ENCODE assay signal across 19 cellular contexts in genomic region chr16:68997564-68997963, GRCh38.
DNase-seq lines count a peak whose midpoint lies in the region; ATAC-seq, FAIRE-seq and TF ChIP-seq lines count a peak whose summit lies in the region.
"Had no signal": no experiment of that assay in that cellular context is flagged by ENCODE, and none has a peak within 500 bp of the region (broad histone marks: within the 10 kb centered on the region; RNA-seq: fewer than 3 reads in every experiment).

No MANE protein-coding gene starts in this region.

- no peak overlapping the region for H2BK5ac ChIP-seq in trophoblast cell (ENCODE audit: low read depth, low read length, poor library complexity)

- FAIRE-seq in bronchial epithelial cell (lab: Jason Lieb, UNC) = no peak
- FAIRE-seq: D721Med, GM12892 had no signal

- H3K4ac ChIP-seq in trophoblast cell (ENCODE audit: low read depth, low read length) = no peak overlapping the region

- no peak overlapping the region for H4K12ac ChIP-seq in trophoblast cell (ENCODE audit: low read depth, low read length)

- H3K23ac ChIP-seq in trophoblast cell (ENCODE audit: low read length) = no peak overlapping the region

- no peak overlapping the region for H2AK5ac ChIP-seq in trophoblast cell (ENCODE audit: low read length)

- H3K4me1 ChIP-seq in trophoblast cell (ENCODE audit: control insufficient read depth in 1 of 2, insufficient read depth in 2 of 2, low read length in 2 of 2) = peaks cover 5 to 22% of the 10 kb centered on the region in 2 experiments

- no peak for TF ChIP-seq CTCF in bronchial epithelial cell (IDR thresholded peaks at IDR 0.05; ENCODE audit: insufficient read depth, low read length, severe bottlenecking)
- TF ChIP-seq CTCF in omental fat pad (IDR thresholded peaks at IDR 0.05) = no peak

- H3K36me3 ChIP-seq in bronchial epithelial cell (ENCODE audit: control insufficient read depth, insufficient read depth, low read length) (no peaks in the 10 kb centered on the region), trophoblast cell (ENCODE audit: control insufficient read depth in 1 of 2, insufficient read depth in 2 of 2, low read length in 2 of 2) (peaks cover 0 to 2% of the 10 kb centered on the region in 2 experiments)
- H3K36me3 ChIP-seq: HAP-1 had no signal

- DNase-seq in ELF-1 (ENCODE audit: low read depth, low spot score) = peak; percentile 31
- DNase-seq in bronchial epithelial cell (ENCODE audit: low read depth) = peak; percentile 18
- peak; percentile 65 for DNase-seq in islet precursor cell
- DNase-seq in trophoblast cell = peak; percentile 60 to 65
- DNase-seq in left colon = no peak
- no peak for DNase-seq in NCI-H2081 treated with DMSO at 0.1 percent for 48 hours (lab: John Stamatoyannopoulos, UW)
- DNase-seq in omental fat pad (ENCODE audit: low spot score) = no peak
- DNase-seq: C1 segment of cervical spinal cord; CD8-positive, alpha-beta T cell; DMS 273 treated with DMSO at 0.1 percent for 48 hours; DMS79; EL; GF-D8; GOT3; HFFc6 had no signal

- no peaks in the 10 kb centered on the region for H3K79me2 ChIP-seq in trophoblast cell (ENCODE audit: control insufficient read depth, insufficient read depth, low read length, poor library complexity)

- H3K27me3 ChIP-seq in bronchial epithelial cell (ENCODE audit: control insufficient read depth, insufficient read depth, low read length) (no peaks in the 10 kb centered on the region), trophoblast cell (ENCODE audit: insufficient read depth, low read length) (no peaks in the 10 kb centered on the region)

- H4K91ac ChIP-seq in trophoblast cell (ENCODE audit: low read depth, low read length) = no peak overlapping the region

- H2BK120ac ChIP-seq in trophoblast cell (ENCODE audit: insufficient read depth, low read length, poor library complexity) = peak overlapping the region; percentile 24

- H2AFZ ChIP-seq in trophoblast cell (ENCODE audit: insufficient read depth, low read length, poor library complexity) = no peak overlapping the region

- ATAC-seq in left colon (no peak), HG02840 (IDR thresholded peaks at IDR 0.05; ENCODE audit: low FRiP score, unreplicated experiment) (no peak), omental fat pad (ENCODE audit: low FRiP score) (no peak)
- ATAC-seq: CD8-positive, alpha-beta T cell had no signal

- peak overlapping the region; percentile 27 for H3K27ac ChIP-seq in trophoblast cell (ENCODE audit: low read depth, low read length)

- peaks cover 2% of the 10 kb centered on the region for H3K9me3 ChIP-seq in trophoblast cell (ENCODE audit: insufficient read depth, low read depth, low read length)

- no peak overlapping the region for H3K4me2 ChIP-seq in trophoblast cell (ENCODE audit: low read length)

- no CpG with 5 or more reads among the region's 1 CpG for WGBS in trophoblast cell (ENCODE audit: extremely low coverage, insufficient coverage, insufficient read length)

- H3K9ac ChIP-seq in trophoblast cell (ENCODE audit: low read length) = no peak overlapping the region

- H2BK12ac ChIP-seq in trophoblast cell (ENCODE audit: low read length) = no peak overlapping the region

- H3K18ac ChIP-seq in trophoblast cell (ENCODE audit: low read length) = no peak overlapping the region

- peaks cover 10% of the 10 kb centered on the region for H3K79me1 ChIP-seq in trophoblast cell (ENCODE audit: low read length)

- H4K8ac ChIP-seq in trophoblast cell (ENCODE audit: low read depth, low read length) = no peak overlapping the region

- intact Hi-C loops in left colon (cut with DNase I, micrococcal nuclease) = no loop called here

- no peak overlapping the region for H3K14ac ChIP-seq in trophoblast cell (ENCODE audit: low read length)

- H3K4me3 ChIP-seq in bronchial epithelial cell (ENCODE audit: low read depth, low read length) (no peak overlapping the region), trophoblast cell (ENCODE audit: low read depth, low read length) (no peak overlapping the region)
- H3K4me3 ChIP-seq: HAP-1 had no signal

Comparison
In these comparisons a context has a peak if more than half of its experiments do, and no peak if none do; other contexts are left out.
1. DNase-seq: peak in ELF-1 (single experiment), bronchial epithelial cell (single experiment), islet precursor cell (single experiment) and trophoblast cell (2 of 2); none in left colon (0 of 2), NCI-H2081 treated with DMSO at 0.1 percent for 48 hours (single experiment) and omental fat pad (single experiment).